22 cellular contexts compared by ENCODE assay signal in genomic region chr1:220269036-220269435, GRCh38. TPM values are rescaled to one million over a fixed set of nuclear protein-coding genes. Genes with fewer than 3 reads are reported as not detected.
DNase-seq lines count a peak whose midpoint lies in the region; ATAC-seq and TF ChIP-seq lines count a peak whose summit lies in the region.
"Had no signal": no experiment of that assay in that cellular context is flagged by ENCODE, and none has a peak within 500 bp of the region (broad histone marks: within the 10 kb centered on the region; RNA-seq: fewer than 3 reads in every experiment).

No MANE protein-coding gene starts in this region.

- H3K27ac ChIP-seq in CD4-positive, CD25-positive, alpha-beta regulatory T cell (ENCODE audit: insufficient read depth, low read length, poor library complexity, severe bottlenecking), result no peak overlapping the region
- no peak overlapping the region for H3K27ac ChIP-seq in uterus
- no peak overlapping the region for H3K27ac ChIP-seq in heart right ventricle
- H3K27ac ChIP-seq: body of pancreas, esophagus squamous epithelium, gastroesophageal sphincter, tibial artery had no signal

- H3K9me3 Mint-ChIP-seq in CD4-positive, CD25-positive, alpha-beta regulatory T cell, result peaks cover 0 to 3% (median 0%) of the 10 kb centered on the region in 7 donors
- H3K9me3 Mint-ChIP-seq in activated CD8-positive, alpha-beta T cell treated with anti-CD3 and anti-CD28 coated beads for 36 hours, result peaks cover 2% of the 10 kb centered on the region
- H3K9me3 Mint-ChIP-seq in naive thymus-derived CD8-positive, alpha-beta T cell, result peaks cover 0 to 4% (median 0%) of the 10 kb centered on the region in 9 donors

- TF ChIP-seq CTCF in GM06990 (IDR thresholded peaks at IDR 0.05; ENCODE audit: insufficient read depth, low read length, poor library complexity, severe bottlenecking) (no peak), uterus (IDR thresholded peaks at IDR 0.05) (no peak), heart right ventricle (IDR thresholded peaks at IDR 0.05) (no peak)
- TF ChIP-seq CTCF in activated CD8-positive, alpha-beta T cell treated with anti-CD3 and anti-CD28 coated beads for 36 hours (IDR thresholded peaks at IDR 0.05), result no peak

- CTCF ChIA-PET in activated CD8-positive, alpha-beta T cell treated with anti-CD3 and anti-CD28 coated beads for 36 hours (lab: Charles Lee), result no interaction called here

- POLR2A ChIA-PET in activated CD8-positive, alpha-beta T cell treated with anti-CD3 and anti-CD28 coated beads for 36 hours (lab: Charles Lee), result no interaction called here
- POLR2A ChIA-PET in naive thymus-derived CD8-positive, alpha-beta T cell (lab: Charles Lee), result no interaction called here

- peaks cover 18 to 26% (median 22%) of the 10 kb centered on the region in 4 donors for H3K4me1 Mint-ChIP-seq in CD4-positive, CD25-positive, alpha-beta regulatory T cell
- H3K4me1 Mint-ChIP-seq in activated CD8-positive, alpha-beta T cell treated with anti-CD3 and anti-CD28 coated beads for 36 hours (ENCODE audit: low read depth), result peaks cover 24% of the 10 kb centered on the region
- H3K4me1 Mint-ChIP-seq in naive thymus-derived CD8-positive, alpha-beta T cell, result peaks cover 6 to 28% (median 23%) of the 10 kb centered on the region in 4 donors

- peaks cover 20% of the 10 kb centered on the region for H3K36me3 ChIP-seq in CD4-positive, CD25-positive, alpha-beta regulatory T cell (ENCODE audit: control insufficient read depth, insufficient read depth, low read length)
- H3K36me3 ChIP-seq in GM06990 (ENCODE audit: control insufficient read depth, insufficient read depth, low read length) (peaks cover 4% of the 10 kb centered on the region; the same call in 1 of the 2 replicates), uterus (no peaks in the 10 kb centered on the region), heart right ventricle (peaks cover 0 to 38% (median 0%) of the 10 kb centered on the region in 9 donors)

- DNase-seq in CD4-positive, CD25-positive, alpha-beta regulatory T cell, result no peak
- DNase-seq in GM06990 (ENCODE audit: extremely low read depth, insufficient read length) (no peak), uterus (no peak), superior temporal gyrus (ENCODE audit: extremely low spot score) (no peak), heart right ventricle (no peak)
- DNase-seq in activated CD8-positive, alpha-beta T cell treated with anti-CD3 and anti-CD28 coated beads for 36 hours, result no peak
- no peak for DNase-seq in naive thymus-derived CD8-positive, alpha-beta T cell
- DNase-seq: activated CD4-positive, alpha-beta T cell treated with anti-CD3 and anti-CD28 coated beads for 48 hours; activated naive CD4-positive, alpha-beta T cell treated with anti-CD3 and anti-CD28 coated beads, Interleukin-2, amount 10 ng/mL, durations not matched to agents 7 days and 5 days; activated T-cell treated with anti-CD3 and anti-CD28 coated beads for 4 hours; body of pancreas; Calu3; esophagus squamous epithelium; NCI-H2171; NCI-H524 treated with DMSO at 0.1 percent for 48 hours; posterior cingulate gyrus; stimulated activated CD4-positive, alpha-beta T cell treated with anti-CD3 and anti-CD28 coated beads, Interleukin-1b, Interleukin-23, amount 100 ng/mL, for 48 hours; tibial artery had no signal

- 93 to 96% methylated on average over 2 of the region's 2 CpGs for WGBS in heart right ventricle, 2 donors

- TF ChIP-seq POLR2A in uterus (IDR thresholded peaks at IDR 0.05), result no peak

- intact Hi-C loops in activated CD8-positive, alpha-beta T cell treated with anti-CD3 and anti-CD28 coated beads for 36 hours (cut with micrococcal nuclease), result no loop called here
- intact Hi-C loops in uterus (cut with DNase I; ENCODE audit: low total_unique reads) (no loop called here), heart right ventricle (cut with DNase I) (no loop called here)

- H3K27ac Mint-ChIP-seq in CD4-positive, CD25-positive, alpha-beta regulatory T cell, result no peak overlapping the region
- H3K27ac Mint-ChIP-seq in activated CD8-positive, alpha-beta T cell treated with anti-CD3 and anti-CD28 coated beads for 36 hours, result no peak overlapping the region
- peak overlapping the region in 3 of 10 donors; percentile 16 to 74 (median 46) for H3K27ac Mint-ChIP-seq in naive thymus-derived CD8-positive, alpha-beta T cell
- H3K27ac Mint-ChIP-seq: activated naive CD4-positive, alpha-beta T cell treated with anti-CD3 and anti-CD28 coated beads, Interleukin-2, amount 10 ng/mL, durations not matched to agents 7 days and 5 days; stimulated activated memory B cell treated with anti-CD40 and anti-IgM and Interleukin-4, amounts not matched to agents 10 μg/mL and 1 μg/mL and 100 μg/mL, for 72 hours had no signal

- H3K4me3 ChIP-seq in CD4-positive, CD25-positive, alpha-beta regulatory T cell (ENCODE audit: low read depth, low read length), result peak overlapping the region; percentile 20
- peak overlapping the region; percentile 19; the same call in 1 of the 2 replicates for H3K4me3 ChIP-seq in GM06990 (replicated peaks; ENCODE audit: low read depth, low read length)
- H3K4me3 ChIP-seq in uterus, result no peak overlapping the region
- H3K4me3 ChIP-seq in heart right ventricle, result no peak overlapping the region
- H3K4me3 ChIP-seq: body of pancreas, esophagus squamous epithelium, gastroesophageal sphincter, K562, tibial artery had no signal

- H3K27me3 ChIP-seq in CD4-positive, CD25-positive, alpha-beta regulatory T cell (ENCODE audit: control insufficient read depth, insufficient read depth, low read length), result no peaks in the 10 kb centered on the region
- H3K27me3 ChIP-seq in GM06990 (replicated peaks; ENCODE audit: control insufficient read depth, insufficient read depth, low read length) (no peaks in the 10 kb centered on the region), uterus (no peaks in the 10 kb centered on the region), heart right ventricle (no peaks in the 10 kb centered on the region)
- H3K27me3 ChIP-seq: body of pancreas, esophagus squamous epithelium, gastroesophageal sphincter, tibial artery had no signal

- no peaks in the 10 kb centered on the region for H3K9me3 ChIP-seq in CD4-positive, CD25-positive, alpha-beta regulatory T cell (ENCODE audit: control insufficient read depth in 2 of 2, low read length in 2 of 2)
- H3K9me3 ChIP-seq in uterus (no peaks in the 10 kb centered on the region), heart right ventricle (no peaks in the 10 kb centered on the region)
- H3K9me3 ChIP-seq: body of pancreas, esophagus squamous epithelium, gastroesophageal sphincter, tibial artery had no signal

- ATAC-seq in CD4-positive, CD25-positive, alpha-beta regulatory T cell (ENCODE audit: low read depth in 2 of 2), result no peak
- no peak for ATAC-seq in activated CD8-positive, alpha-beta T cell treated with anti-CD3 and anti-CD28 coated beads for 36 hours
- no peak for ATAC-seq in naive thymus-derived CD8-positive, alpha-beta T cell
- no peak for ATAC-seq in heart right ventricle
- ATAC-seq: body of pancreas; gastroesophageal sphincter; K562; stimulated activated memory B cell treated with anti-CD40 and anti-IgM and Interleukin-4, amounts not matched to agents 10 μg/mL and 1 μg/mL and 100 μg/mL, for 72 hours had no signal

- H3K4me1 ChIP-seq in CD4-positive, CD25-positive, alpha-beta regulatory T cell (ENCODE audit: control insufficient read depth, insufficient read depth, low read length, poor library complexity, severe bottlenecking), result peaks cover 31% of the 10 kb centered on the region
- H3K4me1 ChIP-seq in uterus (peaks cover 4 to 7% of the 10 kb centered on the region in 2 donors), heart right ventricle (peaks cover 0 to 43% (median 31%) of the 10 kb centered on the region in 9 donors)

- peaks cover 19% of the 10 kb centered on the region for H3K36me3 Mint-ChIP-seq in CD4-positive, CD25-positive, alpha-beta regulatory T cell
- peaks cover 34% of the 10 kb centered on the region for H3K36me3 Mint-ChIP-seq in activated CD8-positive, alpha-beta T cell treated with anti-CD3 and anti-CD28 coated beads for 36 hours (ENCODE audit: low read depth)
- peaks cover 0 to 38% (median 30%) of the 10 kb centered on the region in 3 donors for H3K36me3 Mint-ChIP-seq in naive thymus-derived CD8-positive, alpha-beta T cell

- H3K27me3 Mint-ChIP-seq in CD4-positive, CD25-positive, alpha-beta regulatory T cell, result no peaks in the 10 kb centered on the region
- no peaks in the 10 kb centered on the region for H3K27me3 Mint-ChIP-seq in activated CD8-positive, alpha-beta T cell treated with anti-CD3 and anti-CD28 coated beads for 36 hours
- H3K27me3 Mint-ChIP-seq in naive thymus-derived CD8-positive, alpha-beta T cell, result no peaks in the 10 kb centered on the region
- H3K27me3 Mint-ChIP-seq: activated naive CD4-positive, alpha-beta T cell treated with anti-CD3 and anti-CD28 coated beads, Interleukin-2, amount 10 ng/mL, durations not matched to agents 7 days and 5 days; stimulated activated memory B cell treated with anti-CD40 and anti-IgM and Interleukin-4, amounts not matched to agents 10 μg/mL and 1 μg/mL and 100 μg/mL, for 72 hours had no signal

- H3K4me3 Mint-ChIP-seq in CD4-positive, CD25-positive, alpha-beta regulatory T cell, result peak overlapping the region in 1 of 4 donors; percentile 10
- H3K4me3 Mint-ChIP-seq in activated CD8-positive, alpha-beta T cell treated with anti-CD3 and anti-CD28 coated beads for 36 hours, result peak overlapping the region; percentile 28
- H3K4me3 Mint-ChIP-seq in naive thymus-derived CD8-positive, alpha-beta T cell, result peak overlapping the region in 6 of 10 donors; percentile 16 to 51 (median 34)
- H3K4me3 Mint-ChIP-seq: activated naive CD4-positive, alpha-beta T cell treated with anti-CD3 and anti-CD28 coated beads, Interleukin-2, amount 10 ng/mL, durations not matched to agents 7 days and 5 days; neural crest cell; stimulated activated memory B cell treated with anti-CD40 and anti-IgM and Interleukin-4, amounts not matched to agents 10 μg/mL and 1 μg/mL and 100 μg/mL, for 72 hours had no signal

RNA-seq across cellular contexts. Expression of gene RAB3GAP2, which starts 3.2 kb away (rescaled TPM):
- total RNA-seq in CD4-positive, CD25-positive, alpha-beta regulatory T cell, result 48.0 TPM
- 10 to 100 TPM; 13.7 to 23.2 (median 19.8) TPM for polyA plus RNA-seq in CD4-positive, CD25-positive, alpha-beta regulatory T cell
- total RNA-seq in activated CD8-positive, alpha-beta T cell treated with anti-CD3 and anti-CD28 coated beads for 36 hours, result 10 to 100 TPM; 50.6 to 53.5 TPM
- 10 to 100 TPM; 46.7 to 52.0 TPM for total RNA-seq in naive thymus-derived CD8-positive, alpha-beta T cell
- polyA plus RNA-seq in naive thymus-derived CD8-positive, alpha-beta T cell, result 10 to 100 TPM; 16.6 to 22.8 (median 17.2) TPM
- total RNA-seq in uterus (10 to 100 TPM in 3 of 4 donors, 1 to 10 TPM in 1; 9.4 to 47.6 (median 33.5) TPM), heart right ventricle (10 to 100 TPM; 21.9 to 35.8 (median 28.5) TPM)
- polyA plus RNA-seq in heart right ventricle, result 10 to 100 TPM in 1 of 2 donors, 1 to 10 TPM in 1; 5.7 to 10.8 TPM

Comparison
In these comparisons a context has a peak if more than half of its experiments do, and no peak if none do; other contexts are left out.
1. H3K4me3 ChIP-seq: peak in CD4-positive, CD25-positive, alpha-beta regulatory T cell (single experiment) and GM06990 (single experiment); none in uterus (0 of 2) and heart right ventricle (0 of 10).